Comparison of ENCODE assay signal across 34 cellular contexts in genomic region chr12:29838768-29839167, GRCh38.
"Had no signal": no experiment of that assay in that cellular context is flagged by ENCODE, and none has a peak within 500 bp of the region (broad histone marks: within the 10 kb centered on the region; RNA-seq: fewer than 3 reads in every experiment).

No MANE protein-coding gene starts in this region.

- DNase-seq: Karpas-422, Kasumi-1, MG63, MM.1S, MV-4-11, NCI-H1048, NCI-H1092, NCI-H1092 treated with DMSO at 0.1 percent for 48 hours, NCI-H1105, NCI-H1105 treated with DMSO at 0.1 percent for 48 hours, NCI-H1417, NCI-H1417 treated with DMSO at 0.1 percent for 48 hours, NCI-H1436, NCI-H1436 treated with DMSO at 0.1 percent for 48 hours, NCI-H146, NCI-H1694, NCI-H1694 treated with DMSO at 0.1 percent for 48 hours, NCI-H187, NCI-H187 treated with DMSO at 0.1 percent for 48 hours, NCI-H1930, NCI-H2029, NCI-H2029 treated with DMSO at 0.1 percent for 48 hours, NCI-H2081, NCI-H2081 treated with DMSO at 0.1 percent for 48 hours, NCI-H2107, NCI-H2171, NCI-H2171 treated with DMSO at 0.1 percent for 48 hours, NCI-H226, NCI-H345, NCI-H446, NCI-H446 treated with DMSO at 0.1 percent for 48 hours, NCI-H510A, NCI-H510A treated with DMSO at 0.1 percent for 48 hours, NCI-H524 had no signal

- H3K36me3 ChIP-seq: MG63 had no signal

- H3K4me3 ChIP-seq: MG63 had no signal
